20 cellular contexts compared by ENCODE assay signal in the genomic region with DNA sequence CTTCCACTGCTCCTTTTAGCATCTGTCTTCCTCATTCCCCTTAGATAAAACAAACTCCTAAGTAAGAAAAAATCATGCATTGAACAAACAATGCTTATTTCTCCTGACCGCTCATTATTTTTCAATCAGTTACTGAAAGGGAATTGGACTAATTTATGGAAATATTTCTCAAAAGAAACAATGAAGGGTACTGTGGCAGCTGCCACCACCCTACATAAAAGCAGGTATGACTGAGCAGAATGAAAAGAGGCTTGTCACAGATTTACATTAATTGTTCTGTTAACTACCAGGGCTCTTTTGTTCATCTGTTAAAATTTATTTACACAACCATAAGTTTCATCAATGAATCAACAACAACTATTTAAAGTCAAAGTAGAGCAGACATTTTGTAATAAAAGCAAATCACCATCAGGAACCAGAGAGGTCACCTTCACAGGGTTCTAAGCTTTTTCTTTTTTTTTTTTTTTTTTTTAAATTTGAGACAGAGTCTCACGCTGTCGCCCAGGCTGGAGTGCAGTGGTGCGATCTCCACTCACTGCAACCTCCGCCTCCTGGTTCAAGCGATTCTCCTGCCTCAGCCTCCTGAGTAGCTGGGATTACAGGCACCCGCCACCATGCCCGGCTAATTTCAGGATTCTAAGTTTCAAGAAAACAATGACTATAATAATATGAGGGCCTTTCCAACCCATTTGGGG.
DNase-seq lines count a peak whose midpoint lies in the region; ATAC-seq and TF ChIP-seq lines count a peak whose summit lies in the region.
"Had no signal": no experiment of that assay in that cellular context is flagged by ENCODE, and none has a peak within 500 bp of the region (broad histone marks: within the 10 kb centered on the region; RNA-seq: fewer than 3 reads in every experiment).

No MANE protein-coding gene starts in this region.

- no peak overlapping the region for H3K4me3 ChIP-seq in Peyer's patch
- H3K4me3 ChIP-seq: GM23248 had no signal

- TF ChIP-seq CTCF in neural crest cell (conservative IDR thresholded peaks at IDR 0.05) (no peak), Peyer's patch (IDR thresholded peaks at IDR 0.05) (no peak)

- no peak for ATAC-seq in GM18505 (IDR thresholded peaks at IDR 0.05; ENCODE audit: unreplicated experiment)

- H3K4me1 ChIP-seq in Peyer's patch = no peaks in the 10 kb centered on the region

- no peaks in the 10 kb centered on the region for H3K27me3 Mint-ChIP-seq in neural crest cell (ENCODE audit: low read depth)

- H3K36me3 ChIP-seq in Peyer's patch = no peaks in the 10 kb centered on the region

- no peaks in the 10 kb centered on the region for H3K36me3 Mint-ChIP-seq in neural crest cell (ENCODE audit: low read depth)

- no peak overlapping the region for H3K4me3 Mint-ChIP-seq in neural crest cell

- peak overlapping the region; percentile 27 for H3K27ac Mint-ChIP-seq in neural crest cell (ENCODE audit: unreplicated experiment)

- DNase-seq in DMS153 (lab: John Stamatoyannopoulos, UW) (peak; percentile 46), DMS153 treated with DMSO at 0.1 percent for 48 hours (lab: John Stamatoyannopoulos, UW; ENCODE audit: unreplicated experiment) (no peak), NCI-H1417 treated with DMSO at 0.1 percent for 48 hours (lab: John Stamatoyannopoulos, UW) (peak; percentile 64), NCI-H748 treated with DMSO at 0.1 percent for 48 hours (lab: John Stamatoyannopoulos, UW) (peak; percentile 89), neural crest cell (ENCODE audit: low read depth, low spot score) (no peak), Peyer's patch (no peak), kidney tubule cell (ENCODE audit: low spot score) (no peak)
- DNase-seq: AML-193, GDM1, GM23248, IMR-90, NCI-H1694 treated with DMSO at 0.1 percent for 48 hours, NCI-H2107, NCI-H345, NCI-H524 treated with DMSO at 0.1 percent for 48 hours, Right ventricle myocardium superior, SW 1271 had no signal

- H3K27me3 ChIP-seq in Peyer's patch = no peaks in the 10 kb centered on the region

- TF ChIP-seq POLR2A in Peyer's patch (IDR thresholded peaks at IDR 0.05) = no peak
- TF ChIP-seq POLR2A in GM18505 (IDR thresholded peaks at IDR 0.05; ENCODE audit: borderline replicate concordance, extremely low read depth, insufficient read depth, insufficient read length) = no peak

- no peaks in the 10 kb centered on the region for H3K9me3 Mint-ChIP-seq in neural crest cell

- H3K9me3 ChIP-seq in Peyer's patch = no peaks in the 10 kb centered on the region

- H3K4me1 Mint-ChIP-seq in neural crest cell = peaks cover 23% of the 10 kb centered on the region

- no peak overlapping the region for H3K27ac ChIP-seq in Peyer's patch
- H3K27ac ChIP-seq: 22Rv1, C4-2B, GM23248 had no signal

Comparison
In these comparisons a context has a peak if more than half of its experiments do, and no peak if none do; other contexts are left out.
1. DNase-seq: peak in DMS153 (single experiment), NCI-H1417 treated with DMSO at 0.1 percent for 48 hours (single experiment) and NCI-H748 treated with DMSO at 0.1 percent for 48 hours (single experiment); none in DMS153 treated with DMSO at 0.1 percent for 48 hours (single experiment), neural crest cell (single experiment), Peyer's patch (0 of 3) and kidney tubule cell (single experiment).